ENCODE assay signal across 24 cellular contexts in genomic region chr19:40232949-40233810, GRCh38. TPM values are rescaled to one million over a fixed set of nuclear protein-coding genes. Genes with fewer than 3 reads are reported as not detected.
DNase-seq lines count a peak whose midpoint lies in the region; ATAC-seq and TF ChIP-seq lines count a peak whose summit lies in the region.
"Had no signal": no experiment of that assay in that cellular context is flagged by ENCODE, and none has a peak within 500 bp of the region (broad histone marks: within the 10 kb centered on the region; RNA-seq: fewer than 3 reads in every experiment).

No MANE protein-coding gene starts in this region.

- H3K27me3 Mint-ChIP-seq in endodermal cell (ENCODE audit: insufficient read depth), result peaks cover 2% of the 10 kb centered on the region
- H3K27me3 Mint-ChIP-seq: CD8-positive, alpha-beta memory T cell; IgD-negative memory B cell had no signal

- H3K27ac ChIP-seq in right atrium auricular region, result no peak overlapping the region
- H3K27ac ChIP-seq in IMR-90 (ENCODE audit: insufficient read depth, low read length), result no peak overlapping the region
- no peak overlapping the region for H3K27ac ChIP-seq in endodermal cell (ENCODE audit: low read depth, low read length)
- H3K27ac ChIP-seq in gastrocnemius medialis, result no peak overlapping the region
- H3K27ac ChIP-seq: BLaER1 treated with 17β-estradiol and CSF1 and Interleukin-3, amounts not matched to agents 10 nM and 100 nM; SJCRH30 had no signal

- 84% methylated on average over 10 of the region's 25 CpGs; no CpG with 5 or more reads in 1 of the 2 experiments for WGBS in IMR-90 (ENCODE audit: extremely low coverage in 2 of 2, insufficient read length in 1 of 2), 2 experiments
- 94 to 96% methylated on average over 16 to 25 of the region's 25 CpGs for WGBS in endodermal cell (ENCODE audit: insufficient coverage in 1 of 2, insufficient read length in 1 of 2), 2 experiments

- H3K4me1 ChIP-seq in right atrium auricular region (peaks cover 0 to 17% of the 10 kb centered on the region in 2 donors), IMR-90 (ENCODE audit: control insufficient read depth, insufficient read depth, low read length) (peaks cover 11% of the 10 kb centered on the region), endodermal cell (ENCODE audit: control insufficient read depth, insufficient read depth, low read length) (peaks cover 12% of the 10 kb centered on the region), gastrocnemius medialis (peaks cover 5 to 17% of the 10 kb centered on the region in 2 donors)

- no peak for TF ChIP-seq CTCF in right atrium auricular region (IDR thresholded peaks at IDR 0.05)
- no peak for TF ChIP-seq CTCF in IMR-90 (conservative IDR thresholded peaks at IDR 0.05; ENCODE audit: low read depth, low read length)
- no peak for TF ChIP-seq CTCF in endodermal cell (conservative IDR thresholded peaks at IDR 0.05)
- TF ChIP-seq CTCF in gastrocnemius medialis (IDR thresholded peaks at IDR 0.05 in 4 of 5, conservative IDR thresholded peaks at IDR 0.05 in 1 of 5), result no peak

- intact Hi-C loops in left ventricle myocardium superior (cut with micrococcal nuclease), result no loop called here
- intact Hi-C loops in IMR-90 (cut with micrococcal nuclease), result no loop called here
- intact Hi-C loops in gastrocnemius medialis (cut with DNase I; ENCODE audit: low total_unique reads), result no loop called here

- no peak overlapping the region for H4K91ac ChIP-seq in IMR-90 (ENCODE audit: insufficient read depth, low read depth, low read length)

- H3K4me2 ChIP-seq in IMR-90 (ENCODE audit: low read depth, low read length), result no peak overlapping the region
- H3K4me2 ChIP-seq: BLaER1 treated with 17β-estradiol and CSF1 and Interleukin-3, amounts not matched to agents 10 nM and 100 nM; GM23338 had no signal

- CTCF ChIA-PET in IMR-90 (lab: Yijun Ruan, JAX), result no interaction called here

- POLR2A ChIA-PET in IMR-90 (lab: Charles Lee; ENCODE audit: unreplicated experiment), result no interaction called here

- H3K4me3 Mint-ChIP-seq in endodermal cell, result no peak overlapping the region
- H3K4me3 Mint-ChIP-seq: CD8-positive, alpha-beta memory T cell; HFFc6; IgD-negative memory B cell had no signal

- no peak overlapping the region for H3K4ac ChIP-seq in IMR-90 (ENCODE audit: low read depth, low read length)

- H2AK9ac ChIP-seq in IMR-90 (replicated peaks; ENCODE audit: low read depth, low read length, poor library complexity), result no peak overlapping the region

- TF ChIP-seq RAD21 in IMR-90 (IDR thresholded peaks at IDR 0.05; ENCODE audit: low read length), result no peak

- no peak overlapping the region for H3K27ac Mint-ChIP-seq in endodermal cell
- H3K27ac Mint-ChIP-seq: CD8-positive, alpha-beta memory T cell; HFFc6; IgD-negative memory B cell had no signal

- H3K36me3 Mint-ChIP-seq in endodermal cell (ENCODE audit: low read depth), result peaks cover 22% of the 10 kb centered on the region

- H4K8ac ChIP-seq in IMR-90 (ENCODE audit: low read depth in 2 of 2, low read length in 2 of 2), result no peak overlapping the region; a peak in 1 of 4 replicates

- peaks cover 22% of the 10 kb centered on the region for H3K4me1 Mint-ChIP-seq in endodermal cell

- no peak overlapping the region for H2BK120ac ChIP-seq in IMR-90 (ENCODE audit: low read depth, low read length)

- H3K18ac ChIP-seq in IMR-90 (ENCODE audit: low read depth, low read length), result no peak overlapping the region

- BruUV-seq in IMR-90 (replicated peaks; lab: Mats Ljungman, UMichigan), result TSS peak; percentile 75

- no peak overlapping the region for H3K23ac ChIP-seq in IMR-90 (ENCODE audit: low read depth, low read length)

- H3K36me3 ChIP-seq in right atrium auricular region (peaks cover 38% of the 10 kb centered on the region), IMR-90 (ENCODE audit: control insufficient read depth, insufficient read depth, low read length) (peaks cover 39% of the 10 kb centered on the region), endodermal cell (ENCODE audit: control insufficient read depth, insufficient read depth, low read length) (peaks cover 20% of the 10 kb centered on the region), gastrocnemius medialis (peaks cover 3 to 53% of the 10 kb centered on the region in 2 donors)

- no peak overlapping the region for H2AK5ac ChIP-seq in IMR-90 (ENCODE audit: low read depth, low read length)

- H3K9me3 ChIP-seq in right atrium auricular region (no peaks in the 10 kb centered on the region), IMR-90 (ENCODE audit: control insufficient read depth, insufficient read depth, low read length) (no peaks in the 10 kb centered on the region), endodermal cell (ENCODE audit: control insufficient read depth, low read length) (no peaks in the 10 kb centered on the region), gastrocnemius medialis (no peaks in the 10 kb centered on the region)
- H3K9me3 ChIP-seq: A549; BLaER1 treated with 17β-estradiol and CSF1 and Interleukin-3, amounts not matched to agents 10 nM and 100 nM; SJCRH30 had no signal

- no peak overlapping the region for H2AFZ ChIP-seq in IMR-90 (replicated peaks; ENCODE audit: low read length, poor library complexity)
- H2AFZ ChIP-seq: GM23338 had no signal

- dilution Hi-C loops in IMR-90 (cut with HindIII; ENCODE audit: low sequenced_read_pairs, unreplicated experiment), result no loop called here

- TF ChIP-seq POLR2A in IMR-90 (IDR thresholded peaks at IDR 0.05; ENCODE audit: low read depth, low read length) (no peak), gastrocnemius medialis (IDR thresholded peaks at IDR 0.05) (no peak)

- H3K9me1 ChIP-seq in IMR-90 (ENCODE audit: insufficient read depth, low read length), result peaks cover 13% of the 10 kb centered on the region

- H3K14ac ChIP-seq in IMR-90 (replicated peaks; ENCODE audit: low read depth, low read length), result no peak overlapping the region

- DNase-seq in left ventricle myocardium superior, result no peak
- no peak for DNase-seq in right atrium auricular region (ENCODE audit: low spot score)
- no peak for DNase-seq in IMR-90
- DNase-seq in endodermal cell, result peak; percentile 53
- DNase-seq in gastrocnemius medialis, result no peak
- no peak for DNase-seq in hepatic stellate cell (ENCODE audit: low spot score)
- no peak for DNase-seq in occipital lobe (lab: John Stamatoyannopoulos, UW)
- DNase-seq: CD8-positive, alpha-beta memory T cell; HFFc6; Kasumi-1; NCI-H1092 treated with DMSO at 0.1 percent for 48 hours; NCI-H146; NCI-H2029 treated with DMSO at 0.1 percent for 48 hours; NCI-H2171 treated with DMSO at 0.1 percent for 48 hours; NCI-H446 treated with DMSO at 0.1 percent for 48 hours; NCI-H748 treated with DMSO at 0.1 percent for 48 hours; NK-92 treated with Interleukin-12 subunit alpha and Interleukin-12 subunit beta, amount 100 ng/mL, for 24 hours; RPMI8226; SJCRH30 had no signal

- no peak overlapping the region for H3K56ac ChIP-seq in IMR-90 (ENCODE audit: extremely low read depth, insufficient read depth, low read length)

- ATAC-seq in left ventricle myocardium superior (peak; percentile 4), IMR-90 (ENCODE audit: low read depth) (no peak), gastrocnemius medialis (no peak)

- H2BK15ac ChIP-seq in IMR-90 (ENCODE audit: low read depth, low read length), result no peak overlapping the region

- no peak overlapping the region for H4K5ac ChIP-seq in IMR-90 (ENCODE audit: low read depth, low read length)

- H3K4me3 ChIP-seq in right atrium auricular region, result no peak overlapping the region
- no peak overlapping the region for H3K4me3 ChIP-seq in IMR-90 (ENCODE audit: insufficient read depth, low read depth, low read length)
- H3K4me3 ChIP-seq in endodermal cell (ENCODE audit: low read length), result no peak overlapping the region
- H3K4me3 ChIP-seq in gastrocnemius medialis, result no peak overlapping the region
- H3K4me3 ChIP-seq: A549; BLaER1 treated with 17β-estradiol and CSF1 and Interleukin-3, amounts not matched to agents 10 nM and 100 nM; GM23338; SJCRH30 had no signal

- H2BK20ac ChIP-seq in IMR-90 (ENCODE audit: low read depth, low read length), result no peak overlapping the region

- H3K79me1 ChIP-seq in IMR-90 (ENCODE audit: low read depth in 1 of 2, low read length in 2 of 2), result peaks cover 4 to 9% of the 10 kb centered on the region in 2 experiments; a peak in 1 of 4 replicates

- H4K20me1 ChIP-seq in IMR-90 (ENCODE audit: insufficient read depth, low read length), result no peaks in the 10 kb centered on the region

- H3K9ac ChIP-seq in IMR-90 (ENCODE audit: low read depth, low read length) (no peak overlapping the region), endodermal cell (ENCODE audit: extremely low read depth, low read length, poor library complexity, severe bottlenecking) (no peak overlapping the region)
- H3K9ac ChIP-seq: BLaER1 treated with 17β-estradiol and CSF1 and Interleukin-3, amounts not matched to agents 10 nM and 100 nM had no signal

- H3K27me3 ChIP-seq in right atrium auricular region (no peaks in the 10 kb centered on the region), IMR-90 (ENCODE audit: control insufficient read depth, insufficient read depth, low read length) (no peaks in the 10 kb centered on the region), endodermal cell (ENCODE audit: control insufficient read depth, insufficient read depth, low read length, poor library complexity, severe bottlenecking) (no peaks in the 10 kb centered on the region), gastrocnemius medialis (no peaks in the 10 kb centered on the region)
- H3K27me3 ChIP-seq: SJCRH30 had no signal

- in situ Hi-C loops in IMR-90 (cut with MboI; ENCODE audit: low sequenced_read_pairs) (no loop called here), gastrocnemius medialis (cut with MboI; ENCODE audit: low sequenced_read_pairs in 4 of 4) (no loop called here)

- no peaks in the 10 kb centered on the region for H3K9me3 Mint-ChIP-seq in endodermal cell
- H3K9me3 Mint-ChIP-seq: CD8-positive, alpha-beta memory T cell; GM23338; HFFc6; IgD-negative memory B cell had no signal

- no peak overlapping the region for H2BK5ac ChIP-seq in IMR-90 (ENCODE audit: low read depth, low read length, poor library complexity, severe bottlenecking)

RNA-seq across cellular contexts. Expression of gene CCNP, which starts 6.7 kb away (rescaled TPM):
- not detected for total RNA-seq in left ventricle myocardium superior
- not detected for total RNA-seq in right atrium auricular region
- under 0.01 TPM in 2 replicates for total RNA-seq in IMR-90 (2012; rRNA removed)
- polyA plus RNA-seq in IMR-90 (2012; rRNA removed), result 0.17 and 0.21 TPM in 2 replicates
- 0.17 and 0.42 TPM in 2 replicates for polyA plus RNA-seq in IMR-90 (2012; cell fraction: cytosol; rRNA removed)
- 1.5 and 3.1 TPM in 2 replicates for polyA plus RNA-seq in IMR-90 (2012; cell fraction: nucleus; rRNA removed; ENCODE audit: low replicate concordance)
- total RNA-seq in endodermal cell, result 1 to 10 TPM in 1 of 2 donors, under 1 TPM in 1; 0.73 to 1.4 TPM
- polyA plus RNA-seq in endodermal cell (2013, experiment 1 of 2), result 0.21 TPM
- polyA plus RNA-seq in endodermal cell (2013, experiment 2 of 2), result 0.41 TPM
- total RNA-seq in gastrocnemius medialis, result not detected
- 1.7 TPM for total RNA-seq in occipital lobe
- total RNA-seq: SJCRH30 had no signal
- polyA plus RNA-seq: CD8-positive, alpha-beta memory T cell; IgD-negative memory B cell had no signal

RNA-seq across cellular contexts. Expression of gene TTC9B, which starts 15.0 kb away (rescaled TPM):
- total RNA-seq in left ventricle myocardium superior (not detected), right atrium auricular region (not detected), IMR-90 (2012; rRNA removed) (not detected in 2 replicates), endodermal cell (not detected), gastrocnemius medialis (not detected), occipital lobe (59.0 TPM)
- polyA plus RNA-seq in IMR-90 (2012; rRNA removed), result not detected in 2 replicates
- not detected in 2 replicates for polyA plus RNA-seq in IMR-90 (2012; cell fraction: cytosol; rRNA removed)
- 0.03 and 0.13 TPM in 2 replicates for polyA plus RNA-seq in IMR-90 (2012; cell fraction: nucleus; rRNA removed; ENCODE audit: low replicate concordance)
- polyA plus RNA-seq in endodermal cell (2013, experiment 1 of 2), result 1.3 TPM
- polyA plus RNA-seq in endodermal cell (2013, experiment 2 of 2), result 0.91 TPM
- total RNA-seq: CD8-positive, alpha-beta memory T cell; HFFc6; OCI-LY7; SJCRH30 had no signal
- polyA plus RNA-seq: A549; CD8-positive, alpha-beta memory T cell; IgD-negative memory B cell had no signal

RNA-seq across cellular contexts. Expression of gene MAP3K10, which starts 42.0 kb away (rescaled TPM):
- total RNA-seq in left ventricle myocardium superior, result 19.6 TPM
- total RNA-seq in right atrium auricular region, result 10 to 100 TPM; 12.3 to 13.6 TPM
- total RNA-seq in IMR-90 (2012; rRNA removed), result 1.4 and 1.8 TPM in 2 replicates
- polyA plus RNA-seq in IMR-90 (2012; rRNA removed), result 5.5 and 6.4 TPM in 2 replicates
- polyA plus RNA-seq in IMR-90 (2012; cell fraction: cytosol; rRNA removed), result 3.1 and 5.2 TPM in 2 replicates
- polyA plus RNA-seq in IMR-90 (2012; cell fraction: nucleus; rRNA removed; ENCODE audit: low replicate concordance), result 32.7 and 58.4 TPM in 2 replicates
- total RNA-seq in endodermal cell, result 10 to 100 TPM; 35.2 to 39.3 TPM
- polyA plus RNA-seq in endodermal cell (2013, experiment 1 of 2), result 23.2 TPM
- polyA plus RNA-seq in endodermal cell (2013, experiment 2 of 2), result 23.8 TPM
- total RNA-seq in gastrocnemius medialis, result 10 to 100 TPM; 16.4 to 25.8 (median 21.6) TPM
- 37.4 TPM for total RNA-seq in occipital lobe

RNA-seq across cellular contexts. Expression of gene AKT2, which starts 52.0 kb away (rescaled TPM):
- 135 TPM for total RNA-seq in left ventricle myocardium superior
- total RNA-seq in right atrium auricular region, result 10 to 100 TPM; 63.3 to 76.7 TPM
- total RNA-seq in IMR-90 (2012; rRNA removed), result 54.4 and 61.5 TPM in 2 replicates
- polyA plus RNA-seq in IMR-90 (2012; rRNA removed), result 104 and 124 TPM in 2 replicates
- 58.9 and 87.2 TPM in 2 replicates for polyA plus RNA-seq in IMR-90 (2012; cell fraction: cytosol; rRNA removed)
- polyA plus RNA-seq in IMR-90 (2012; cell fraction: nucleus; rRNA removed; ENCODE audit: low replicate concordance), result 461 and 611 TPM in 2 replicates
- total RNA-seq in endodermal cell, result 100 to 1,000 TPM; 190 to 208 TPM
- polyA plus RNA-seq in endodermal cell (2013, experiment 1 of 2), result 107 TPM
- polyA plus RNA-seq in endodermal cell (2013, experiment 2 of 2), result 99.8 TPM
- total RNA-seq in gastrocnemius medialis, result 100 to 1,000 TPM in 2 of 4 donors, 10 to 100 TPM in 2; 88.0 to 387 (median 102) TPM
- 51.8 TPM for total RNA-seq in occipital lobe

Comparison
In these comparisons a context has a peak if more than half of its experiments do, and no peak if none do; other contexts are left out.
1. RNA of gene TTC9B, which starts 15.0 kb away (total RNA-seq): 59.0 TPM in occipital lobe (single experiment); not detected in right atrium auricular region, not detected in left ventricle myocardium superior (single experiment), not detected in IMR-90, not detected in endodermal cell and not detected in gastrocnemius medialis; every median in the first group is over 10 times any median in the second.